ENCODE assay signal across 8 cellular contexts in genomic region chr12:48165089-48166031, GRCh38. TPM values are rescaled to one million over a fixed set of nuclear protein-coding genes. Genes with fewer than 3 reads are reported as not detected.
DNase-seq lines count a peak whose midpoint lies in the region; ATAC-seq and TF ChIP-seq lines count a peak whose summit lies in the region.

No MANE protein-coding gene starts in this region.

- peak overlapping the region in 1 of 2 donors; percentile 31 for H3K27ac Mint-ChIP-seq in effector memory CD8-positive, alpha-beta T cell

- H3K27me3 Mint-ChIP-seq in effector memory CD8-positive, alpha-beta T cell: peaks cover 24 to 27% of the 10 kb centered on the region in 2 donors

- H3K4me3 ChIP-seq in BE2C (ENCODE audit: low read depth, low read length): no peak overlapping the region

- DNase-seq in BE2C (peak; percentile 52), GM13977 (ENCODE audit: low spot score) (peak; percentile 69), NCI-H1694 treated with DMSO at 0.1 percent for 48 hours (lab: John Stamatoyannopoulos, UW) (peak; percentile 42), midbrain (lab: John Stamatoyannopoulos, UW) (peak; percentile 47), HK-2 (ENCODE audit: unreplicated experiment) (no peak)
- DNase-seq in effector memory CD8-positive, alpha-beta T cell: peak; percentile 51 to 61 (median 56)

- H3K27ac ChIP-seq in VCaP: no peak overlapping the region

- in situ Hi-C loops in GM13977 (cut with MboI; ENCODE audit: low pct_unique_long_range_greater_than_20kb, low sequenced_read_pairs, unreplicated experiment): loop anchor here (25.0 kb wide), 1 partner anchor 428 kb away; the partner anchor contains the start of gene ENDOU

- no peaks in the 10 kb centered on the region for H3K9me3 Mint-ChIP-seq in effector memory CD8-positive, alpha-beta T cell

- TF ChIP-seq CTCF in BE2C (IDR thresholded peaks at IDR 0.05; ENCODE audit: low read depth, low read length): peak; percentile 97
- peak; percentile 87 for TF ChIP-seq CTCF in GM13977 (IDR thresholded peaks at IDR 0.05; ENCODE audit: extremely low read depth, insufficient read depth, missing control alignments)
- TF ChIP-seq CTCF in VCaP (conservative IDR thresholded peaks at IDR 0.05): peak; percentile 97

- H3K4me3 Mint-ChIP-seq in effector memory CD8-positive, alpha-beta T cell: no peak overlapping the region

- no peaks in the 10 kb centered on the region for H3K9me3 ChIP-seq in BE2C

- no peaks in the 10 kb centered on the region for H3K27me3 ChIP-seq in BE2C

- ATAC-seq in effector memory CD8-positive, alpha-beta T cell (replicated peaks): peak; percentile 87
- no peak for ATAC-seq in HG03342 (IDR thresholded peaks at IDR 0.05; ENCODE audit: unreplicated experiment)

- H3K4me1 ChIP-seq in BE2C: no peaks in the 10 kb centered on the region

- no peaks in the 10 kb centered on the region for H3K36me3 ChIP-seq in BE2C

- H3K36me3 Mint-ChIP-seq in effector memory CD8-positive, alpha-beta T cell (ENCODE audit: insufficient read depth): no peaks in the 10 kb centered on the region

- H3K4me1 Mint-ChIP-seq in effector memory CD8-positive, alpha-beta T cell (ENCODE audit: low read depth in 2 of 2): peaks cover 0 to 2% of the 10 kb centered on the region in 2 donors

RNA-seq across cellular contexts. Expression of gene ASB8, which starts 8.0 kb away (rescaled TPM):
- 43.2 TPM for polyA plus RNA-seq in BE2C (2012; ENCODE audit: insufficient read depth, insufficient read length, low read depth)

RNA-seq across cellular contexts. Expression of gene CCDC184, which starts 18.1 kb away (rescaled TPM):
- polyA plus RNA-seq in BE2C (2012; ENCODE audit: insufficient read depth, insufficient read length, low read depth): 1.7 TPM

RNA-seq across cellular contexts. Expression of gene OR10AD1, which starts 37.7 kb away (rescaled TPM):
- polyA plus RNA-seq in BE2C (2012; ENCODE audit: insufficient read depth, insufficient read length, low read depth): not detected

RNA-seq across cellular contexts. Expression of gene PFKM, which starts 46.2 kb away (rescaled TPM):
- polyA plus RNA-seq in BE2C (2012; ENCODE audit: insufficient read depth, insufficient read length, low read depth): 109 TPM

RNA-seq across cellular contexts. Expression of gene SENP1, which starts 59.5 kb away (rescaled TPM):
- 7.1 TPM for polyA plus RNA-seq in BE2C (2012; ENCODE audit: insufficient read depth, insufficient read length, low read depth)
